19 cellular contexts compared by ENCODE assay signal in the genomic region with DNA sequence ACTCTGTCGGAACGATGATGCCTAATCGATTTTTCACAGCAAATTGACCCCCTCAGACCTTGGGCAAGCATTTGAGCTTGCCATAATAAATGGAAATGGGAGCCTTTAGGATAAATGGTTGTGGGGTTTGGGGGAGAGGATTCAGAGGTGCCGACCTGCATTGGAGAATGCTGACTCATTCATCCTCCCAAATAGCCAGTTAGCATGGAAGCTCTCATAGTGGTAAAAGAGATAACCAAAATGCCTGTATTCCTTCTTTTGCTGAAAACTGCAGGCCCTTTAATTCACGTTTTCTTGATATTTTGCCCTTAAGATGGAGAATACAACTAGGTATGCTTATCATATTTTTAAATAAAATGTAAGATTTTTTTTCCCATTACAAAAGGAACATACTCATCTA.
DNase-seq lines count a peak whose midpoint lies in the region; TF ChIP-seq lines count a peak whose summit lies in the region.
"Had no signal": no experiment of that assay in that cellular context is flagged by ENCODE, and none has a peak within 500 bp of the region (broad histone marks: within the 10 kb centered on the region; RNA-seq: fewer than 3 reads in every experiment).

No MANE protein-coding gene starts in this region.

- H3K9ac ChIP-seq in endodermal cell (ENCODE audit: extremely low read depth, low read length, poor library complexity, severe bottlenecking) = no peak overlapping the region
- H3K9ac ChIP-seq: BLaER1, GM23248 had no signal

- TF ChIP-seq CTCF in endodermal cell (conservative IDR thresholded peaks at IDR 0.05) = no peak
- no peak for TF ChIP-seq CTCF in neural crest cell (conservative IDR thresholded peaks at IDR 0.05)
- TF ChIP-seq CTCF in RWPE1 (conservative IDR thresholded peaks at IDR 0.05; ENCODE audit: low read depth) = no peak

- no peak overlapping the region for H3K4me3 ChIP-seq in endodermal cell (ENCODE audit: low read length)
- H3K4me3 ChIP-seq: BLaER1, GM12878, GM23248 had no signal

- peak; percentile 22 for DNase-seq in DMS53 (lab: John Stamatoyannopoulos, UW)
- DNase-seq in DMS53 treated with DMSO at 0.1 percent for 48 hours (lab: John Stamatoyannopoulos, UW; ENCODE audit: unreplicated experiment) = no peak
- DNase-seq in endodermal cell = no peak
- DNase-seq in neural crest cell (ENCODE audit: low read depth, low spot score) = no peak
- DNase-seq in T-helper 1 cell = no peak
- no peak for DNase-seq in RWPE1 (ENCODE audit: low spot score)
- no peak for DNase-seq in amniotic stem cell (lab: John Stamatoyannopoulos, UW)
- DNase-seq: CD4-positive, alpha-beta memory T cell; DMS153; DND-41; EL; GM23248; H7; IMR-90; KBM-7 had no signal

- H3K27me3 Mint-ChIP-seq in endodermal cell (ENCODE audit: insufficient read depth) (no peaks in the 10 kb centered on the region), neural crest cell (ENCODE audit: low read depth) (no peaks in the 10 kb centered on the region)
- H3K27me3 Mint-ChIP-seq: CD4-positive, alpha-beta memory T cell had no signal

- H3K4me1 Mint-ChIP-seq in endodermal cell (peaks cover 2% of the 10 kb centered on the region), neural crest cell (no peaks in the 10 kb centered on the region)
- H3K4me1 Mint-ChIP-seq: CD14-positive monocyte; CD4-positive, alpha-beta memory T cell had no signal

- CTCF ChIA-PET in RWPE1 (lab: Yijun Ruan, JAX) = no interaction called here

- no peaks in the 10 kb centered on the region for H3K27me3 ChIP-seq in endodermal cell (ENCODE audit: control insufficient read depth, insufficient read depth, low read length, poor library complexity, severe bottlenecking)
- H3K27me3 ChIP-seq: BLaER1 had no signal

- no peaks in the 10 kb centered on the region for H3K9me3 Mint-ChIP-seq in endodermal cell
- peaks cover 4% of the 10 kb centered on the region for H3K9me3 Mint-ChIP-seq in neural crest cell

- no peaks in the 10 kb centered on the region for H3K36me3 ChIP-seq in endodermal cell (ENCODE audit: control insufficient read depth, insufficient read depth, low read length)
- H3K36me3 ChIP-seq: BLaER1 had no signal

- H3K4me1 ChIP-seq in endodermal cell (ENCODE audit: control insufficient read depth, insufficient read depth, low read length) = no peaks in the 10 kb centered on the region

- 78 to 100% methylated on average over 2 to 5 of the region's 5 CpGs for WGBS in endodermal cell (ENCODE audit: insufficient coverage in 1 of 2, insufficient read length in 1 of 2), 2 experiments

- H3K27ac Mint-ChIP-seq in endodermal cell (peak overlapping the region; percentile 2), neural crest cell (ENCODE audit: unreplicated experiment) (peak overlapping the region; percentile 29)
- H3K27ac Mint-ChIP-seq: CD14-positive monocyte; CD4-positive, alpha-beta memory T cell had no signal

- H3K27ac ChIP-seq in endodermal cell (ENCODE audit: low read depth, low read length) (no peak overlapping the region), RWPE1 (no peak overlapping the region)
- H3K27ac ChIP-seq: 22Rv1, BLaER1, GM23248 had no signal

- POLR2A ChIA-PET in RWPE1 (lab: Yijun Ruan, JAX; ENCODE audit: low non-redundant PET) = no interaction called here

- no peaks in the 10 kb centered on the region for H3K9me3 ChIP-seq in endodermal cell (ENCODE audit: control insufficient read depth, low read length)
- H3K9me3 ChIP-seq: BLaER1 had no signal

- H3K4me3 Mint-ChIP-seq in endodermal cell = no peak overlapping the region
- H3K4me3 Mint-ChIP-seq in neural crest cell = no peak overlapping the region
- H3K4me3 Mint-ChIP-seq: CD14-positive monocyte; CD4-positive, alpha-beta memory T cell had no signal

- H3K36me3 Mint-ChIP-seq in endodermal cell (ENCODE audit: low read depth) = peaks cover 5% of the 10 kb centered on the region
- peaks cover 5% of the 10 kb centered on the region for H3K36me3 Mint-ChIP-seq in neural crest cell (ENCODE audit: low read depth)
- H3K36me3 Mint-ChIP-seq: CD14-positive monocyte; CD4-positive, alpha-beta memory T cell had no signal
